8 cellular contexts compared by ENCODE assay signal in the genomic region with DNA sequence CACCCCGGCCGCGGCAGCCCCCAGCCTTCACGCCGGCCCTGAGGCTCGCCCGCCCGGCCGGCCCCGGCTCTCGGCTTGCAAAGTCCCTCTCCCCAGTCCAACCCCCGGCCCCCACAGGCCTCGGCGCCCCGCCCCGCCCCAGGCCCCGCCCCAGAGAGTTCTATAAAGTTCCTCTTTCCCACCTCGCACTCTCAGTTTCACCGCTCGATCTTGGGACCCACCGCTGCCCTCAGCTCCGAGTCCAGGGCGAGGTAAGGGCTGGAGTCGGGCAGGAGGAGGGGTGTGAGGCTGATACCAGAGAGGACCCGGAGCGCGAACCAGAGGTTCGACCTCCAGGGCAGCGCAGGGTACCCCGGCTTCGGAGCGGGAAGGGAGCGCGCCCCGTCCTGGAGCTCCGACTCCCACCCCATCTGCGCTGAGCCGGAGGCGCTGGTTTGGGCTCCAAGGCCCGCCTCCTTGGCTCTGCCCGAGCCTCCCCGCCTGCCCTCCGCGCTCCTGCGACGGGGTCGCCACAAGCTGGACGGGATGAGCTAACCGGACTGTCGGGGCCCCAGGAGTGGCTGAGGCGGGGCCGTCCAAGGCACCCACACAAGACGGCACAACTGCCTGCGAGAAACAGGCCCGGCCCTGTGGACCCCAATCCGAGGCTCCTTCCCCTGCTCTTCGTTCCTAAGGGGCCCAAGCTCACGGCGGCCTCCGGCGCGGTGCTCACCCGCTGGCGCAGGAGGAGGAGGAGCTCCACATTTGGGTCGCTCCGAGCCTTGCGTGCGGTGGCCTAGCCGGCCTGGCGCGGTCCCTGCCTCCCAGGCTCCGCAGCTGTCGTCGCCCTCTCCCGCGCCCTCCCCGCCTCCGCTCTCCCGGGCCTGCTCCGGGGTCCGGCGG. TPM values are rescaled to one million over a fixed set of nuclear protein-coding genes. Genes with fewer than 3 reads are reported as not detected.
DNase-seq lines count a peak whose midpoint lies in the region; ATAC-seq, FAIRE-seq and TF ChIP-seq lines count a peak whose summit lies in the region.

A gene (plus strand): TSS at position 194 of the 882 bp plus-strand sequence. CDS start 1,401 bp downstream, outside the sequence.

- H3K36me3 ChIP-seq in duodenal mucosa (ENCODE audit: control insufficient read depth in 1 of 2, insufficient read depth in 2 of 2, low read length in 2 of 2) (no peaks in the 10 kb centered on the region), stomach smooth muscle (ENCODE audit: control insufficient read depth in 2 of 2, insufficient read depth in 2 of 2, low read length in 2 of 2) (no peaks in the 10 kb centered on the region)
- peaks cover 0 to 19% (median 0%) of the 10 kb centered on the region in 3 experiments for H3K36me3 ChIP-seq in naive thymus-derived CD4-positive, alpha-beta T cell (ENCODE audit: control insufficient read depth in 2 of 3, insufficient read depth in 3 of 3, low read length in 3 of 3)

- H3K27me3 ChIP-seq in duodenal mucosa (ENCODE audit: control insufficient read depth in 1 of 2, insufficient read depth in 2 of 2, low read length in 2 of 2) (peaks cover 32 to 59% of the 10 kb centered on the region in 2 donors), stomach smooth muscle (ENCODE audit: control insufficient read depth in 1 of 2, insufficient read depth in 2 of 2, low read length in 2 of 2) (peaks cover 34 to 51% of the 10 kb centered on the region in 2 donors)
- H3K27me3 ChIP-seq in naive thymus-derived CD4-positive, alpha-beta T cell (ENCODE audit: control insufficient read depth in 2 of 2, insufficient read depth in 2 of 2, low read length in 2 of 2) = no peaks in the 10 kb centered on the region

- H3K27ac Mint-ChIP-seq in WTC11 (no peak within 1 kb of the TSS), Calu3 (ENCODE audit: unreplicated experiment) (no peak within 1 kb of the TSS)
- H3K27ac Mint-ChIP-seq in naive thymus-derived CD4-positive, alpha-beta T cell = peak within 1 kb of the TSS in 8 of 9 donors; percentile 21 to 98 (median 69)

- H3K4me3 Mint-ChIP-seq in WTC11 = peak within 1 kb of the TSS; percentile 77
- peak within 1 kb of the TSS; percentile 88 to 100 (median 96) for H3K4me3 Mint-ChIP-seq in naive thymus-derived CD4-positive, alpha-beta T cell
- H3K4me3 Mint-ChIP-seq in Calu3 (ENCODE audit: low read depth, unreplicated experiment) = no peak within 1 kb of the TSS

- TF ChIP-seq CTCF in WTC11 (IDR thresholded peaks at IDR 0.05) (no peak), Calu3 (IDR thresholded peaks at IDR 0.05; ENCODE audit: unreplicated experiment) (no peak)

- POLR2A ChIA-PET in WTC11 (lab: Charles Lee) = interaction anchor here (0.6 to 1.1 kb wide), 3 partner anchors 20 to 166 kb away, joined by 3 read pairs; no protein-coding TSS in a partner anchor
- POLR2A ChIA-PET in naive thymus-derived CD4-positive, alpha-beta T cell (lab: Charles Lee) = interaction anchor here (0.8 to 3.8 kb wide), 19 partner anchors 9 to 319 kb away, joined by 3 to 34 read pairs (median 4); no protein-coding TSS in a partner anchor

- H3K9ac ChIP-seq in duodenal mucosa (ENCODE audit: low read depth in 1 of 2, low read length in 2 of 2) (peak within 1 kb of the TSS in 1 of 2 donors; percentile 32), stomach smooth muscle (ENCODE audit: low read length in 2 of 2) (no peak within 1 kb of the TSS)

- H3K4me1 ChIP-seq in duodenal mucosa (ENCODE audit: control insufficient read depth in 1 of 2, insufficient read depth in 2 of 2, low read length in 2 of 2) (peaks cover 0 to 8% of the 10 kb centered on the region in 2 donors), stomach smooth muscle (ENCODE audit: control insufficient read depth, insufficient read depth, low read length) (peaks cover 27% of the 10 kb centered on the region)
- peaks cover 13 to 16% of the 10 kb centered on the region in 2 donors for H3K4me1 ChIP-seq in naive thymus-derived CD4-positive, alpha-beta T cell (ENCODE audit: control insufficient read depth in 2 of 2, insufficient read depth in 2 of 2, low read length in 2 of 2)

- peak; percentile 78 for DNase-seq in GM12891 (ENCODE audit: insufficient read length, low spot score)
- peak; percentile 55 for DNase-seq in WTC11 (ENCODE audit: low spot score)
- peak in 6 of 9 donors; percentile 20 to 87 (median 32) for DNase-seq in naive thymus-derived CD4-positive, alpha-beta T cell
- DNase-seq in AG20443 (ENCODE audit: low spot score) = no peak
- no peak for DNase-seq in Calu3

- peaks cover 9% of the 10 kb centered on the region for H3K4me1 Mint-ChIP-seq in WTC11
- H3K4me1 Mint-ChIP-seq in naive thymus-derived CD4-positive, alpha-beta T cell = peaks cover 20 to 56% (median 31%) of the 10 kb centered on the region in 7 donors
- H3K4me1 Mint-ChIP-seq in Calu3 (ENCODE audit: low read depth, unreplicated experiment) = peaks cover 17% of the 10 kb centered on the region

- peak; percentile 99 for TF ChIP-seq POLR2A in GM12891 (IDR thresholded peaks at IDR 0.05; ENCODE audit: low read depth, low read length)

- H3K9me3 Mint-ChIP-seq in WTC11 = no peaks in the 10 kb centered on the region
- no peaks in the 10 kb centered on the region for H3K9me3 Mint-ChIP-seq in naive thymus-derived CD4-positive, alpha-beta T cell
- H3K9me3 Mint-ChIP-seq in Calu3 (ENCODE audit: low read depth, unreplicated experiment) = no peaks in the 10 kb centered on the region

- H3K36me3 Mint-ChIP-seq in WTC11 = peaks cover 4% of the 10 kb centered on the region; the same call in 1 of the 2 replicates
- peaks cover 0 to 27% (median 4%) of the 10 kb centered on the region in 5 donors for H3K36me3 Mint-ChIP-seq in naive thymus-derived CD4-positive, alpha-beta T cell
- peaks cover 7% of the 10 kb centered on the region for H3K36me3 Mint-ChIP-seq in Calu3 (ENCODE audit: insufficient read depth, unreplicated experiment)

- H3K9me3 ChIP-seq in duodenal mucosa (ENCODE audit: control insufficient read depth in 1 of 2, low read length in 2 of 2) (no peaks in the 10 kb centered on the region), stomach smooth muscle (ENCODE audit: control insufficient read depth in 2 of 2, low read length in 2 of 2) (no peaks in the 10 kb centered on the region)
- H3K9me3 ChIP-seq in naive thymus-derived CD4-positive, alpha-beta T cell (ENCODE audit: control insufficient read depth in 2 of 3, low read length in 3 of 3) = no peaks in the 10 kb centered on the region

- ATAC-seq in HG02610 (IDR thresholded peaks at IDR 0.05; ENCODE audit: unreplicated experiment) = peak; percentile 36
- ATAC-seq in WTC11 = peak; percentile 60
- peak; percentile 66 for ATAC-seq in naive thymus-derived CD4-positive, alpha-beta T cell

- peak within 1 kb of the TSS; percentile 55 to 68 for H3K4me3 ChIP-seq in duodenal mucosa (ENCODE audit: low read depth in 1 of 2, low read length in 2 of 2)
- peak within 1 kb of the TSS; percentile 72 for H3K4me3 ChIP-seq in naive thymus-derived CD4-positive, alpha-beta T cell (ENCODE audit: low read length)
- H3K4me3 ChIP-seq in stomach smooth muscle (ENCODE audit: low read length in 2 of 2) = peak within 1 kb of the TSS; percentile 56 to 63

- peaks cover 90% of the 10 kb centered on the region for H3K27me3 Mint-ChIP-seq in WTC11 (ENCODE audit: low read depth)
- peaks cover 0 to 24% (median 3%) of the 10 kb centered on the region in 5 donors for H3K27me3 Mint-ChIP-seq in naive thymus-derived CD4-positive, alpha-beta T cell
- H3K27me3 Mint-ChIP-seq in Calu3 (ENCODE audit: unreplicated experiment) = peaks cover 34% of the 10 kb centered on the region

- CTCF ChIA-PET in WTC11 (lab: Charles Lee) (interaction anchor here (0.6 to 2.5 kb wide), 9 partner anchors 9 to 1044 kb away, joined by 3 to 18 read pairs (median 4); no protein-coding TSS in a partner anchor), Calu3 (lab: Charles Lee) (no interaction called here)
- CTCF ChIA-PET in naive thymus-derived CD4-positive, alpha-beta T cell (lab: Charles Lee) = interaction anchor here (0.6 to 4.0 kb wide), 9 partner anchors 8 to 202 kb away, joined by 3 to 18 read pairs (median 4); no protein-coding TSS in a partner anchor

- H3K27ac ChIP-seq in duodenal mucosa (ENCODE audit: low read depth, low read length) (no peak within 1 kb of the TSS), stomach smooth muscle (ENCODE audit: low read length) (no peak within 1 kb of the TSS)
- peak within 1 kb of the TSS; percentile 60 for H3K27ac ChIP-seq in naive thymus-derived CD4-positive, alpha-beta T cell (ENCODE audit: low read depth, low read length)

- no TSS peak for BruUV-seq in Calu3 (replicated peaks; lab: Mats Ljungman, UMichigan)

- FAIRE-seq in GM12891 (lab: Jason Lieb, UNC) = peak; percentile 92

- intact Hi-C loops in naive thymus-derived CD4-positive, alpha-beta T cell (cut with micrococcal nuclease) = loop anchor here (1.0 to 5.0 kb wide), 13 partner anchors 8 to 991 kb away; a partner anchor contains a TSS
- intact Hi-C loops in Calu3 (cut with micrococcal nuclease; ENCODE audit: unreplicated experiment) = no loop called here

TF ChIP-seq in GM12891, 5 proteins besides CTCF, POLR2A, EP300 and RAD21:
- TF ChIP-seq TAF1 (IDR thresholded peaks at IDR 0.05; ENCODE audit: low read depth, low read length) (peak; percentile 99), SPI1 (IDR thresholded peaks at IDR 0.05; ENCODE audit: low read depth, low read length) (no peak), POLR2AphosphoS5 (IDR thresholded peaks at IDR 0.05; ENCODE audit: low read depth, low read length) (peak; percentile 99), POU2F2 (IDR thresholded peaks at IDR 0.05; ENCODE audit: low read depth, low read length) (peak; percentile 97)

TF ChIP-seq in WTC11, 78 proteins besides CTCF, POLR2A, EP300 and RAD21 (continues in another document):
- no peak for TF ChIP-seq NR2C2 (CRISPR knock-in tag; IDR thresholded peaks at IDR 0.05)
- TF ChIP-seq, protein P1, sequence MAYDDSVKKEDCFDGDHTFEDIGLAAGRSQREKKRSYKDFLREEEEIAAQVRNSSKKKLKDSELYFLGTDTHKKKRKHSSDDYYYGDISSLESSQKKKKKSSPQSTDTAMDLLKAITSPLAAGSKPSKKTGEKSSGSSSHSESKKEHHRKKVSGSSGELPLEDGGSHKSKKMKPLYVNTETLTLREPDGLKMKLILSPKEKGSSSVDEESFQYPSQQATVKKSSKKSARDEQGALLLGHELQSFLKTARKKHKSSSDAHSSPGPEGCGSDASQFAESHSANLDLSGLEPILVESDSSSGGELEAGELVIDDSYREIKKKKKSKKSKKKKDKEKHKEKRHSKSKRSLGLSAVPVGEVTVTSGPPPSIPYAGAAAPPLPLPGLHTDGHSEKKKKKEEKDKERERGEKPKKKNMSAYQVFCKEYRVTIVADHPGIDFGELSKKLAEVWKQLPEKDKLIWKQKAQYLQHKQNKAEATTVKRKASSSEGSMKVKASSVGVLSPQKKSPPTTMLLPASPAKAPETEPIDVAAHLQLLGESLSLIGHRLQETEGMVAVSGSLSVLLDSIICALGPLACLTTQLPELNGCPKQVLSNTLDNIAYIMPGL (CRISPR knock-in tag; IDR thresholded peaks at IDR 0.05) = peak; percentile 18; the same call in 1 of the 2 replicates
- TF ChIP-seq SP1 (CRISPR knock-in tag; conservative IDR thresholded peaks at IDR 0.05) = 0 out of 2 replicates have a peak, but pooled peaks have one; percentile 14
- TF ChIP-seq ZNF263 (CRISPR knock-in tag; IDR thresholded peaks at IDR 0.05; ENCODE audit: low read depth) = peak; percentile 34; the same call in 1 of the 2 replicates

RNA-seq across cellular contexts. Expression of the gene that starts here (rescaled TPM):
- 240 TPM for polyA plus RNA-seq in GM12891 (2012; ENCODE audit: low read depth, missing spikeins)
- total RNA-seq in WTC11 (2021) (1.6 to 2.2 TPM (median 2.2 TPM) in 3 replicates), Calu3 (2022) (not detected in 2 replicates)
- 100 to 1,000 TPM in 1 of 5 experiments, 10 to 100 TPM in 4; 11.8 to 175 (median 27.1) TPM for total RNA-seq in naive thymus-derived CD4-positive, alpha-beta T cell
- 1 to 10 TPM; 3.2 to 8.2 TPM for polyA plus RNA-seq in naive thymus-derived CD4-positive, alpha-beta T cell

Comparison
In these comparisons a context has a peak if more than half of its experiments do, and no peak if none do; other contexts are left out.
1. DNase-seq: peak in GM12891 (single experiment), WTC11 (single experiment) and naive thymus-derived CD4-positive, alpha-beta T cell (6 of 9); none in AG20443 (single experiment) and Calu3 (single experiment).
2. H3K27ac Mint-ChIP-seq: peak in naive thymus-derived CD4-positive, alpha-beta T cell (8 of 9); none in WTC11 (single experiment) and Calu3 (single experiment).
3. Peak in every context shown above with its lines, with median percentiles within 50 percentile points of each other: ATAC-seq and H3K4me3 ChIP-seq.